ENCODE assay signal across 18 cellular contexts in the genomic region with DNA sequence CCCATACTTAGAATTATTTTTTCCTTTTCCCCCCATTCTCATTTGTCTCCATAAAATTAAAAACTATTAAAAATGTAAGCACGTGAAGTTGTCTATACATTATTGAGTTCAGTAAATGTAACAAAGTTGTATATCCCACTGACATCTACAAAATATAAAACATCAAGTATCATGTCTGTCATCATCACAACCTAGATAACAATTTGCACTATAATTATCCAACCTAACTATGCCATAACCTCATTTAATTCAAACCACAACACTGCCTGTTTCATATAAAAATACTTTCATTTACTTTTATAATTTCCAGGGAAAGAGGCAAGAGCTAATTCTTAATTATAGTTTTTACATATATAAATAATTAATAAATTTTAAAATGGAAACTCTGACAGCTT. TPM values are rescaled to one million over a fixed set of nuclear protein-coding genes. Genes with fewer than 3 reads are reported as not detected.
"Had no signal": no experiment of that assay in that cellular context is flagged by ENCODE, and none has a peak within 500 bp of the region (broad histone marks: within the 10 kb centered on the region; RNA-seq: fewer than 3 reads in every experiment).

No MANE protein-coding gene starts in this region.

- FAIRE-seq: colon had no signal

- H3K9me3 Mint-ChIP-seq: dendritic cell treated with granulocyte-macrophage colony-stimulating factor and Interleukin-4, amounts not matched to agents 40 ng/mL and 50 ng/mL, for 4 days; effector memory CD8-positive, alpha-beta T cell; naive thymus-derived CD8-positive, alpha-beta T cell had no signal

- H3K36me3 Mint-ChIP-seq: naive thymus-derived CD8-positive, alpha-beta T cell had no signal

- H3K4me1 Mint-ChIP-seq: naive thymus-derived CD8-positive, alpha-beta T cell had no signal

- H3K27me3 ChIP-seq: esophagus squamous epithelium, hepatocyte, ovary, right atrium auricular region, sigmoid colon had no signal

- H3K4me3 ChIP-seq: esophagus squamous epithelium, hepatocyte, mucosa of descending colon, ovary, right atrium auricular region, sigmoid colon, skin epidermis had no signal

- H3K27ac ChIP-seq: esophagus squamous epithelium, hepatocyte, ovary, right atrium auricular region, sigmoid colon, skin epidermis had no signal

- H3K4me3 Mint-ChIP-seq: dendritic cell treated with granulocyte-macrophage colony-stimulating factor and Interleukin-4, amounts not matched to agents 40 ng/mL and 50 ng/mL, for 4 days; effector memory CD8-positive, alpha-beta T cell; naive thymus-derived CD8-positive, alpha-beta T cell had no signal

- DNase-seq: effector memory CD8-positive, alpha-beta T cell; esophagus squamous epithelium; foreskin fibroblast; head of caudate nucleus; mucosa of descending colon; naive thymus-derived CD8-positive, alpha-beta T cell; nucleus accumbens; ovary; sigmoid colon; stimulated activated CD4-positive, alpha-beta T cell treated with anti-CD3 and anti-CD28 coated beads, Interleukin-12 subunit alpha, Interleukin-12 subunit beta, amount 100 ng/mL, for 4 hours; stimulated activated naive CD4-positive, alpha-beta T cell treated with Interleukin-2 at 50 U/mL for 16 hours; trophoblast cell had no signal

- ATAC-seq: effector memory CD8-positive, alpha-beta T cell; left lobe of liver; mucosa of descending colon; naive thymus-derived CD8-positive, alpha-beta T cell had no signal

- H3K27ac Mint-ChIP-seq: dendritic cell treated with granulocyte-macrophage colony-stimulating factor and Interleukin-4, amounts not matched to agents 40 ng/mL and 50 ng/mL, for 4 days; effector memory CD8-positive, alpha-beta T cell; naive thymus-derived CD8-positive, alpha-beta T cell had no signal

- H3K9me3 ChIP-seq: esophagus squamous epithelium, mucosa of descending colon, ovary, right atrium auricular region, sigmoid colon had no signal

- H3K36me3 ChIP-seq: esophagus squamous epithelium, ovary, right atrium auricular region, sigmoid colon had no signal

RNA-seq across cellular contexts. Expression of a gene that starts 9.1 kb away (rescaled TPM):
- total RNA-seq: naive thymus-derived CD8-positive, alpha-beta T cell had no signal
